16 cellular contexts compared by ENCODE assay signal in the genomic region with DNA sequence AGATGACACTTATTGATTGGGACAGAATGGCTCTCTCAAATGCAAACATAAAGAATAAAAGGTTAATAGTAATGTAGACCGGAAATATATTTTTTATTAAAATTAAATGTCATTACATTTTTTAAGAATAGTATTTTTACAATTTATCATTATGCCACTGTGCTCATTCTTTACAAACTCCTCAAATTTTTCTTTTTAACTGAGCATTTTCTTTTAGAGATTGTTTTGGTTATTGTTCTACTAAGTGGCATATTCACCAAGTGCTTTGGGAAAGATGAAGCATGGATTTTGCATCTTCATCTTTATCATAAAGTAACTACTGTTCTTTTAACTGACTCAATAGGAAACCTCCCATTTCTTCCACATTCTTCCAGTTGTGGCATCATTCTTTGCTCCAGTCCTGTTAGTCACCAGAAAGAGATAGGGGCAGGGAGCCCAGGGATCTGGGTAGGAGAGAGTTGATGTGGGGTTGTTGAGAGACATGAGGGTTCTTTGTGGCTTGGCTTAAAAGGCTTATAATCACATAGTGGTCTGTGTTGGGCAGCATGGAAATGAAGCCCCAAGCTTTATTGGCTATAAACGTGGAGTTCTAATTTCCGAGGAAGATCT.
DNase-seq lines count a peak whose midpoint lies in the region; ATAC-seq, FAIRE-seq and TF ChIP-seq lines count a peak whose summit lies in the region.
"Had no signal": no experiment of that assay in that cellular context is flagged by ENCODE, and none has a peak within 500 bp of the region (broad histone marks: within the 10 kb centered on the region; RNA-seq: fewer than 3 reads in every experiment).

No MANE protein-coding gene starts in this region.

- CTCF ChIA-PET in OCI-LY7 (lab: Charles Lee; ENCODE audit: unreplicated experiment) (no interaction called here), endothelial cell of umbilical vein (lab: Charles Lee) (interaction anchor here (0.7 to 6.7 kb wide), 6 partner anchors 731 to 1280 kb away, joined by 3 to 96 read pairs (median 32); no protein-coding TSS in a partner anchor)

- peak; percentile 41; the same call in 1 of the 2 replicates for TF ChIP-seq CTCF in OCI-LY7 (conservative IDR thresholded peaks at IDR 0.05; ENCODE audit: low read length)
- TF ChIP-seq CTCF in endothelial cell of umbilical vein (IDR thresholded peaks at IDR 0.05; ENCODE audit: extremely low read depth in 1 of 2, insufficient read depth in 1 of 2, low read depth in 1 of 2, low read length in 2 of 2), result no peak

- no peaks in the 10 kb centered on the region for H3K9me3 Mint-ChIP-seq in stimulated activated memory B cell treated with anti-CD40 and anti-IgM and Interleukin-4, amounts not matched to agents 10 μg/mL and 1 μg/mL and 100 μg/mL, for 72 hours
- H3K9me3 Mint-ChIP-seq: activated naive CD4-positive, alpha-beta T cell treated with anti-CD3 and anti-CD28 coated beads for 36 hours; activated T-cell treated with anti-CD3 and anti-CD28 coated beads, Interleukin-2, amount 50 U/mL, for 72 hours; effector memory CD8-positive, alpha-beta T cell; neural progenitor cell; T-helper 1 cell treated with Interleukin-12 subunit alpha and Interleukin-12 subunit beta and Interleukin-4 antibody, amounts not matched to agents 30 μg/mL and 1 μg/mL, for 36 hours had no signal

- POLR2A ChIA-PET in OCI-LY7 (lab: Charles Lee) (no interaction called here), endothelial cell of umbilical vein (lab: Charles Lee) (no interaction called here)

- no peak for TF ChIP-seq POLR2A in endothelial cell of umbilical vein (IDR thresholded peaks at IDR 0.05; ENCODE audit: low read depth, low read length)

- H3K4me2 ChIP-seq in OCI-LY7 (ENCODE audit: low read length) (no peak overlapping the region), endothelial cell of umbilical vein (ENCODE audit: insufficient read depth, low read length) (no peak overlapping the region)
- H3K4me2 ChIP-seq: neural progenitor cell had no signal

- no peak for FAIRE-seq in endothelial cell of umbilical vein (lab: Jason Lieb, UNC)

- DNase-seq in G401 (ENCODE audit: low spot score) (peak; percentile 24), OCI-LY7 (ENCODE audit: low spot score) (no peak), endothelial cell of umbilical vein (ENCODE audit: low read depth, low spot score) (no peak), caudate nucleus (lab: John Stamatoyannopoulos, UW) (no peak), NCI-H2196 treated with DMSO at 0.1 percent for 48 hours (lab: John Stamatoyannopoulos, UW; ENCODE audit: unreplicated experiment) (no peak)
- DNase-seq: GDM1, MG63, right lobe of liver had no signal

- dilution Hi-C loops in endothelial cell of umbilical vein (cut with MboI; ENCODE audit: extremely low pct_ligation_motif_present, low sequenced_read_pairs), result no loop called here

- H4K20me1 ChIP-seq in OCI-LY7 (ENCODE audit: insufficient read depth, low read length), result no peaks in the 10 kb centered on the region
- H4K20me1 ChIP-seq in endothelial cell of umbilical vein (replicated peaks; ENCODE audit: control insufficient read depth, extremely low read depth, insufficient read depth, low read length), result no peaks in the 10 kb centered on the region

- H3K79me2 ChIP-seq in OCI-LY7 (ENCODE audit: insufficient read depth, low read depth, low read length) (no peaks in the 10 kb centered on the region), endothelial cell of umbilical vein (ENCODE audit: control insufficient read depth, insufficient read depth, low read length) (no peaks in the 10 kb centered on the region)

- H3K9ac ChIP-seq in endothelial cell of umbilical vein (replicated peaks; ENCODE audit: extremely low read depth, insufficient read depth, low read length), result peak overlapping the region; percentile 9
- H3K9ac ChIP-seq: neural progenitor cell had no signal

- H3K27ac ChIP-seq in OCI-LY7 (ENCODE audit: low read depth, low read length, poor library complexity, severe bottlenecking) (no peak overlapping the region), endothelial cell of umbilical vein (ENCODE audit: insufficient read depth, low read depth, low read length) (no peak overlapping the region), caudate nucleus (ENCODE audit: low read depth, low read length) (no peak overlapping the region)
- H3K27ac ChIP-seq: neural progenitor cell, right lobe of liver had no signal

- intact Hi-C loops in OCI-LY7 (cut with micrococcal nuclease; ENCODE audit: unreplicated experiment) (loop anchor here (1.0 kb wide), 1 partner anchor 97 kb away; no protein-coding TSS in a partner anchor), endothelial cell of umbilical vein (cut with micrococcal nuclease) (loop anchor here (1.0 kb wide), 4 partner anchors 729 to 1295 kb away; no protein-coding TSS in a partner anchor)

- peak overlapping the region; percentile 44 for H3K27ac Mint-ChIP-seq in stimulated activated memory B cell treated with anti-CD40 and anti-IgM and Interleukin-4, amounts not matched to agents 10 μg/mL and 1 μg/mL and 100 μg/mL, for 72 hours
- H3K27ac Mint-ChIP-seq: activated CD4-positive, alpha-beta T cell treated with anti-CD3 and anti-CD28 coated beads for 36 hours; activated naive CD4-positive, alpha-beta T cell treated with anti-CD3 and anti-CD28 coated beads for 36 hours; activated T-cell treated with anti-CD3 and anti-CD28 coated beads, Interleukin-2, amount 50 U/mL, for 72 hours; effector memory CD8-positive, alpha-beta T cell; neural progenitor cell; T-helper 1 cell treated with Interleukin-12 subunit alpha and Interleukin-12 subunit beta and Interleukin-4 antibody, amounts not matched to agents 30 μg/mL and 1 μg/mL, for 36 hours had no signal

- no peaks in the 10 kb centered on the region for H3K9me3 ChIP-seq in OCI-LY7 (ENCODE audit: low read length)
- no peaks in the 10 kb centered on the region for H3K9me3 ChIP-seq in endothelial cell of umbilical vein (replicated peaks; ENCODE audit: control insufficient read depth, insufficient read depth, low read length)
- H3K9me3 ChIP-seq: MG63, right lobe of liver had no signal

- H3K36me3 ChIP-seq in OCI-LY7 (ENCODE audit: insufficient read depth, low read length) (peaks cover 88% of the 10 kb centered on the region), endothelial cell of umbilical vein (ENCODE audit: control insufficient read depth in 2 of 2, extremely low read depth in 1 of 2, insufficient read depth in 2 of 2, low read length in 2 of 2) (no peaks in the 10 kb centered on the region)
- H3K36me3 ChIP-seq: MG63, neural progenitor cell, right lobe of liver had no signal

- H2AFZ ChIP-seq in OCI-LY7 (ENCODE audit: low read length), result no peak overlapping the region
- no peak overlapping the region for H2AFZ ChIP-seq in endothelial cell of umbilical vein (ENCODE audit: low read depth, low read length)
- H2AFZ ChIP-seq: neural progenitor cell had no signal

- H3K36me3 Mint-ChIP-seq in stimulated activated memory B cell treated with anti-CD40 and anti-IgM and Interleukin-4, amounts not matched to agents 10 μg/mL and 1 μg/mL and 100 μg/mL, for 72 hours, result peaks cover 52% of the 10 kb centered on the region
- H3K36me3 Mint-ChIP-seq: neural progenitor cell had no signal

- no peaks in the 10 kb centered on the region for H3K27me3 Mint-ChIP-seq in stimulated activated memory B cell treated with anti-CD40 and anti-IgM and Interleukin-4, amounts not matched to agents 10 μg/mL and 1 μg/mL and 100 μg/mL, for 72 hours

- in situ Hi-C loops in G401 (cut with HindIII; ENCODE audit: low sequenced_read_pairs), result no loop called here

- H3K4me1 ChIP-seq in OCI-LY7 (ENCODE audit: insufficient read depth, low read length, poor library complexity, severe bottlenecking), result peaks cover 14% of the 10 kb centered on the region
- no peaks in the 10 kb centered on the region for H3K4me1 ChIP-seq in endothelial cell of umbilical vein (ENCODE audit: control insufficient read depth, extremely low read depth, insufficient read depth, low read length)
- H3K4me1 ChIP-seq: neural progenitor cell, right lobe of liver had no signal

- H3K9me1 ChIP-seq in endothelial cell of umbilical vein (replicated peaks; ENCODE audit: control insufficient read depth, extremely low read depth, insufficient read depth, low read length), result no peaks in the 10 kb centered on the region

- ATAC-seq in stimulated activated memory B cell treated with anti-CD40 and anti-IgM and Interleukin-4, amounts not matched to agents 10 μg/mL and 1 μg/mL and 100 μg/mL, for 72 hours, result no peak
- ATAC-seq in GM19395 (IDR thresholded peaks at IDR 0.05; ENCODE audit: unreplicated experiment), result no peak
- ATAC-seq: activated CD4-positive, alpha-beta T cell treated with anti-CD3 and anti-CD28 coated beads for 36 hours; activated T-cell treated with anti-CD3 and anti-CD28 coated beads, Interleukin-2, amount 50 U/mL, for 72 hours; effector memory CD8-positive, alpha-beta T cell had no signal

- H3K27me3 ChIP-seq in endothelial cell of umbilical vein (ENCODE audit: control insufficient read depth in 2 of 2, insufficient read depth in 2 of 2, low read length in 2 of 2), result no peaks in the 10 kb centered on the region
- H3K27me3 ChIP-seq: MG63, neural progenitor cell, right lobe of liver had no signal

- H3K4me3 ChIP-seq in OCI-LY7 (ENCODE audit: low read depth, low read length, poor library complexity, severe bottlenecking), result no peak overlapping the region
- no peak overlapping the region for H3K4me3 ChIP-seq in endothelial cell of umbilical vein (replicated peaks in 1 of 3; ENCODE audit: insufficient read depth in 1 of 3, low read depth in 1 of 3, low read length in 3 of 3)
- H3K4me3 ChIP-seq: MG63, neural progenitor cell, right lobe of liver had no signal

- H3K9me2 ChIP-seq in OCI-LY7 (ENCODE audit: insufficient read depth, low read length), result no peaks in the 10 kb centered on the region

- BruUV-seq in OCI-LY7 (replicated peaks; lab: Mats Ljungman, UMichigan) (no TSS peak), endothelial cell of umbilical vein (replicated peaks; lab: Mats Ljungman, UMichigan) (no TSS peak)

- H3K4me3 Mint-ChIP-seq in stimulated activated memory B cell treated with anti-CD40 and anti-IgM and Interleukin-4, amounts not matched to agents 10 μg/mL and 1 μg/mL and 100 μg/mL, for 72 hours, result no peak overlapping the region
- H3K4me3 Mint-ChIP-seq: activated CD4-positive, alpha-beta T cell treated with anti-CD3 and anti-CD28 coated beads for 36 hours; activated naive CD4-positive, alpha-beta T cell treated with anti-CD3 and anti-CD28 coated beads for 36 hours; activated T-cell treated with anti-CD3 and anti-CD28 coated beads, Interleukin-2, amount 50 U/mL, for 72 hours; effector memory CD8-positive, alpha-beta T cell; neural progenitor cell; T-helper 1 cell treated with Interleukin-12 subunit alpha and Interleukin-12 subunit beta and Interleukin-4 antibody, amounts not matched to agents 30 μg/mL and 1 μg/mL, for 36 hours had no signal

- no peaks in the 10 kb centered on the region for H3K4me1 Mint-ChIP-seq in stimulated activated memory B cell treated with anti-CD40 and anti-IgM and Interleukin-4, amounts not matched to agents 10 μg/mL and 1 μg/mL and 100 μg/mL, for 72 hours
- H3K4me1 Mint-ChIP-seq: activated CD4-positive, alpha-beta T cell treated with anti-CD3 and anti-CD28 coated beads for 36 hours had no signal

TF ChIP-seq in endothelial cell of umbilical vein, 7 proteins besides CTCF, POLR2A, EP300 and RAD21 (continues in another document):
- TF ChIP-seq EZH2 (IDR thresholded peaks at IDR 0.05; ENCODE audit: borderline replicate concordance, low read depth, low read length, severe bottlenecking) (no peak), JUN (IDR thresholded peaks at IDR 0.05; ENCODE audit: borderline replicate concordance, insufficient read depth, insufficient read length, low read depth) (no peak)
